Comparison of ENCODE assay signal across 1 cellular context in the genomic region with DNA sequence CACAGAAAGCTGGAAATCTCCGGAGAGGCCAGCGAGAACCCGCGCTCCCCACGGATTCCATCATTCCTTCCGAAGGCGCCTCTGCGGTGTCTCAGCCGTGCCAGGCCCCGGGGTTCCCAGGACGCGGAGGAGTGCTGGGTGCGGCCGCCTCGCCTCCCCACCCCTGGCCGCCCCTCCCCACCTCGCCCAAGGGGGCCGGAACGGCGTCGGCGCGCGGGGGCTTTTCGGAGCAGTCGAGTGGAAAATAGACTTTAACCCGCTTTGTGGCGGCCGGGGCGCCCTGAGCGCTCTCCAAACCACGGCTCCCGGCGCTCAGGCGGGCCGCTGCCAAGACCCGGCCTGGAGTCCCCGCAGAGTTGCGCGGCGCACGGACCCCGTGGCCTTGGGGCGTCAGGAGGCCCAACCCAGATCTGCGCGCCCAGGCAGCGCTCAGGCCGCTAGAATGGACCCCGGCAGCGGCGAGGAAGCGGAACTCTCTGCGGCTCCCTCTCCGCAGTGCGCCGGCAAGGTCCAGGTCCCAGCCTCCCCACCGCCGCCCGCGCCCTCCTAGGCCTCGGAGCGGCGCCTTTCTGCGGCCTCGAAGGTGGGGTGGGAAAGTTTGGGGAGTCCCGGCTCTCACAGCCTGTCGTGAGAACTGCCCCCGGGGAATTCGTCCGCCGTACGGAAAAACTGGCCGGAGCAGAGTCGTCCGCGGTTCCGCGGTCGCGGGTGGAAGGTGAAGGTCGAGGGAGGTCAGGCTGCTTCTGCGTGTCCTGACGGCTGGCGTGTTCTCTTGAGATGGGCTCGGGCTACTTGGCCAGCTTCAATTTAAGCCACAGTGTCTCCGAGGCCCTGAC.
TF ChIP-seq lines count a peak whose summit lies in the region.

No MANE protein-coding gene starts in this region.

TF ChIP-seq in WTC11, 78 proteins besides CTCF, POLR2A, EP300 and RAD21 (continued from another document):
- TF ChIP-seq, protein P1, sequence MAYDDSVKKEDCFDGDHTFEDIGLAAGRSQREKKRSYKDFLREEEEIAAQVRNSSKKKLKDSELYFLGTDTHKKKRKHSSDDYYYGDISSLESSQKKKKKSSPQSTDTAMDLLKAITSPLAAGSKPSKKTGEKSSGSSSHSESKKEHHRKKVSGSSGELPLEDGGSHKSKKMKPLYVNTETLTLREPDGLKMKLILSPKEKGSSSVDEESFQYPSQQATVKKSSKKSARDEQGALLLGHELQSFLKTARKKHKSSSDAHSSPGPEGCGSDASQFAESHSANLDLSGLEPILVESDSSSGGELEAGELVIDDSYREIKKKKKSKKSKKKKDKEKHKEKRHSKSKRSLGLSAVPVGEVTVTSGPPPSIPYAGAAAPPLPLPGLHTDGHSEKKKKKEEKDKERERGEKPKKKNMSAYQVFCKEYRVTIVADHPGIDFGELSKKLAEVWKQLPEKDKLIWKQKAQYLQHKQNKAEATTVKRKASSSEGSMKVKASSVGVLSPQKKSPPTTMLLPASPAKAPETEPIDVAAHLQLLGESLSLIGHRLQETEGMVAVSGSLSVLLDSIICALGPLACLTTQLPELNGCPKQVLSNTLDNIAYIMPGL (CRISPR knock-in tag; IDR thresholded peaks at IDR 0.05) = peak; percentile 15; the same call in 1 of the 2 replicates
- TF ChIP-seq, protein P2, sequence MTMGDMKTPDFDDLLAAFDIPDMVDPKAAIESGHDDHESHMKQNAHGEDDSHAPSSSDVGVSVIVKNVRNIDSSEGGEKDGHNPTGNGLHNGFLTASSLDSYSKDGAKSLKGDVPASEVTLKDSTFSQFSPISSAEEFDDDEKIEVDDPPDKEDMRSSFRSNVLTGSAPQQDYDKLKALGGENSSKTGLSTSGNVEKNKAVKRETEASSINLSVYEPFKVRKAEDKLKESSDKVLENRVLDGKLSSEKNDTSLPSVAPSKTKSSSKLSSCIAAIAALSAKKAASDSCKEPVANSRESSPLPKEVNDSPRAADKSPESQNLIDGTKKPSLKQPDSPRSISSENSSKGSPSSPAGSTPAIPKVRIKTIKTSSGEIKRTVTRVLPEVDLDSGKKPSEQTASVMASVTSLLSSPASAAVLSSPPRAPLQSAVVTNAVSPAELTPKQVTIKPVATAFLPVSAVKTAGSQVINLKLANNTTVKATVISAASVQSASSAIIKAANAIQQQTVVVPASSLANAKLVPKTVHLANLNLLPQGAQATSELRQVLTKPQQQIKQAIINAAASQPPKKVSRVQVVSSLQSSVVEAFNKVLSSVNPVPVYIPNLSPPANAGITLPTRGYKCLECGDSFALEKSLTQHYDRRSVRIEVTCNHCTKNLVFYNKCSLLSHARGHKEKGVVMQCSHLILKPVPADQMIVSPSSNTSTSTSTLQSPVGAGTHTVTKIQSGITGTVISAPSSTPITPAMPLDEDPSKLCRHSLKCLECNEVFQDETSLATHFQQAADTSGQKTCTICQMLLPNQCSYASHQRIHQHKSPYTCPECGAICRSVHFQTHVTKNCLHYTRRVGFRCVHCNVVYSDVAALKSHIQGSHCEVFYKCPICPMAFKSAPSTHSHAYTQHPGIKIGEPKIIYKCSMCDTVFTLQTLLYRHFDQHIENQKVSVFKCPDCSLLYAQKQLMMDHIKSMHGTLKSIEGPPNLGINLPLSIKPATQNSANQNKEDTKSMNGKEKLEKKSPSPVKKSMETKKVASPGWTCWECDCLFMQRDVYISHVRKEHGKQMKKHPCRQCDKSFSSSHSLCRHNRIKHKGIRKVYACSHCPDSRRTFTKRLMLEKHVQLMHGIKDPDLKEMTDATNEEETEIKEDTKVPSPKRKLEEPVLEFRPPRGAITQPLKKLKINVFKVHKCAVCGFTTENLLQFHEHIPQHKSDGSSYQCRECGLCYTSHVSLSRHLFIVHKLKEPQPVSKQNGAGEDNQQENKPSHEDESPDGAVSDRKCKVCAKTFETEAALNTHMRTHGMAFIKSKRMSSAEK (CRISPR knock-in tag; IDR thresholded peaks at IDR 0.05; ENCODE audit: borderline replicate concordance) = no peak
- TF ChIP-seq RORB (CRISPR knock-in tag; IDR thresholded peaks at IDR 0.05) = no peak
- no peak for TF ChIP-seq ATF1 (CRISPR knock-in tag; IDR thresholded peaks at IDR 0.05)
- TF ChIP-seq TP53 (CRISPR knock-in tag; IDR thresholded peaks at IDR 0.05) = no peak
- TF ChIP-seq ZBTB21 (CRISPR knock-in tag; IDR thresholded peaks at IDR 0.05; ENCODE audit: borderline replicate concordance) = no peak
- TF ChIP-seq, protein P3, sequence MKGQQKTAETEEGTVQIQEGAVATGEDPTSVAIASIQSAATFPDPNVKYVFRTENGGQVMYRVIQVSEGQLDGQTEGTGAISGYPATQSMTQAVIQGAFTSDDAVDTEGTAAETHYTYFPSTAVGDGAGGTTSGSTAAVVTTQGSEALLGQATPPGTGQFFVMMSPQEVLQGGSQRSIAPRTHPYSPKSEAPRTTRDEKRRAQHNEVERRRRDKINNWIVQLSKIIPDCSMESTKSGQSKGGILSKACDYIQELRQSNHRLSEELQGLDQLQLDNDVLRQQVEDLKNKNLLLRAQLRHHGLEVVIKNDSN (CRISPR knock-in tag; IDR thresholded peaks at IDR 0.05) = peak; percentile 50; the same call in 1 of the 2 replicates
- peak; percentile 50 for TF ChIP-seq GABPB1 (CRISPR knock-in tag; IDR thresholded peaks at IDR 0.05)
- no peak for TF ChIP-seq GRHL2 (CRISPR knock-in tag; IDR thresholded peaks at IDR 0.05; ENCODE audit: insufficient replicate concordance, severe bottlenecking)
- TF ChIP-seq, protein P4, sequence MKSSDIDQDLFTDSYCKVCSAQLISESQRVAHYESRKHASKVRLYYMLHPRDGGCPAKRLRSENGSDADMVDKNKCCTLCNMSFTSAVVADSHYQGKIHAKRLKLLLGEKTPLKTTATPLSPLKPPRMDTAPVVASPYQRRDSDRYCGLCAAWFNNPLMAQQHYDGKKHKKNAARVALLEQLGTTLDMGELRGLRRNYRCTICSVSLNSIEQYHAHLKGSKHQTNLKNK (CRISPR knock-in tag; IDR thresholded peaks at IDR 0.05) = no peak
- TF ChIP-seq CBFB (CRISPR knock-in tag; IDR thresholded peaks at IDR 0.05; ENCODE audit: low read depth) = no peak
- no peak for TF ChIP-seq NFATC4 (CRISPR knock-in tag; IDR thresholded peaks at IDR 0.05)
- TF ChIP-seq, protein P5, sequence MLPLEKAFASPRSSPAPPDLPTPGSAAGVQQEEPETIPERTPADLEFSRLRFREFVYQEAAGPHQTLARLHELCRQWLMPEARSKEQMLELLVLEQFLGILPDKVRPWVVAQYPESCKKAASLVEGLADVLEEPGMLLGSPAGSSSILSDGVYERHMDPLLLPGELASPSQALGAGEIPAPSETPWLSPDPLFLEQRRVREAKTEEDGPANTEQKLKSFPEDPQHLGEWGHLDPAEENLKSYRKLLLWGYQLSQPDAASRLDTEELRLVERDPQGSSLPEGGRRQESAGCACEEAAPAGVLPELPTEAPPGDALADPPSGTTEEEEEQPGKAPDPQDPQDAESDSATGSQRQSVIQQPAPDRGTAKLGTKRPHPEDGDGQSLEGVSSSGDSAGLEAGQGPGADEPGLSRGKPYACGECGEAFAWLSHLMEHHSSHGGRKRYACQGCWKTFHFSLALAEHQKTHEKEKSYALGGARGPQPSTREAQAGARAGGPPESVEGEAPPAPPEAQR (CRISPR knock-in tag; IDR thresholded peaks at IDR 0.05) = no peak
- TF ChIP-seq, protein P6, sequence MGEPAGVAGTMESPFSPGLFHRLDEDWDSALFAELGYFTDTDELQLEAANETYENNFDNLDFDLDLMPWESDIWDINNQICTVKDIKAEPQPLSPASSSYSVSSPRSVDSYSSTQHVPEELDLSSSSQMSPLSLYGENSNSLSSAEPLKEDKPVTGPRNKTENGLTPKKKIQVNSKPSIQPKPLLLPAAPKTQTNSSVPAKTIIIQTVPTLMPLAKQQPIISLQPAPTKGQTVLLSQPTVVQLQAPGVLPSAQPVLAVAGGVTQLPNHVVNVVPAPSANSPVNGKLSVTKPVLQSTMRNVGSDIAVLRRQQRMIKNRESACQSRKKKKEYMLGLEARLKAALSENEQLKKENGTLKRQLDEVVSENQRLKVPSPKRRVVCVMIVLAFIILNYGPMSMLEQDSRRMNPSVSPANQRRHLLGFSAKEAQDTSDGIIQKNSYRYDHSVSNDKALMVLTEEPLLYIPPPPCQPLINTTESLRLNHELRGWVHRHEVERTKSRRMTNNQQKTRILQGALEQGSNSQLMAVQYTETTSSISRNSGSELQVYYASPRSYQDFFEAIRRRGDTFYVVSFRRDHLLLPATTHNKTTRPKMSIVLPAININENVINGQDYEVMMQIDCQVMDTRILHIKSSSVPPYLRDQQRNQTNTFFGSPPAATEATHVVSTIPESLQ (CRISPR knock-in tag; IDR thresholded peaks at IDR 0.05) = no peak
- TF ChIP-seq NR1H2 (CRISPR knock-in tag; IDR thresholded peaks at IDR 0.05) = no peak
- TF ChIP-seq MXD4 (CRISPR knock-in tag; IDR thresholded peaks at IDR 0.05; ENCODE audit: borderline replicate concordance) = no peak
- peak; percentile 29; the same call in 1 of the 2 replicates for TF ChIP-seq FOXP1 (CRISPR knock-in tag; IDR thresholded peaks at IDR 0.05; ENCODE audit: borderline replicate concordance)
- TF ChIP-seq SP1 (CRISPR knock-in tag; conservative IDR thresholded peaks at IDR 0.05) = peak; percentile 81
- TF ChIP-seq, protein P7, sequence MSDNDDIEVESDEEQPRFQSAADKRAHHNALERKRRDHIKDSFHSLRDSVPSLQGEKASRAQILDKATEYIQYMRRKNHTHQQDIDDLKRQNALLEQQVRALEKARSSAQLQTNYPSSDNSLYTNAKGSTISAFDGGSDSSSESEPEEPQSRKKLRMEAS (CRISPR knock-in tag; IDR thresholded peaks at IDR 0.05) = peak; percentile 61; the same call in 1 of the 2 replicates
- TF ChIP-seq, protein P8, sequence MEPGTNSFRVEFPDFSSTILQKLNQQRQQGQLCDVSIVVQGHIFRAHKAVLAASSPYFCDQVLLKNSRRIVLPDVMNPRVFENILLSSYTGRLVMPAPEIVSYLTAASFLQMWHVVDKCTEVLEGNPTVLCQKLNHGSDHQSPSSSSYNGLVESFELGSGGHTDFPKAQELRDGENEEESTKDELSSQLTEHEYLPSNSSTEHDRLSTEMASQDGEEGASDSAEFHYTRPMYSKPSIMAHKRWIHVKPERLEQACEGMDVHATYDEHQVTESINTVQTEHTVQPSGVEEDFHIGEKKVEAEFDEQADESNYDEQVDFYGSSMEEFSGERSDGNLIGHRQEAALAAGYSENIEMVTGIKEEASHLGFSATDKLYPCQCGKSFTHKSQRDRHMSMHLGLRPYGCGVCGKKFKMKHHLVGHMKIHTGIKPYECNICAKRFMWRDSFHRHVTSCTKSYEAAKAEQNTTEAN (CRISPR knock-in tag; IDR thresholded peaks at IDR 0.05) = 0 out of 2 replicates have a peak, but pooled peaks have one; percentile 15
- TF ChIP-seq, protein P9, sequence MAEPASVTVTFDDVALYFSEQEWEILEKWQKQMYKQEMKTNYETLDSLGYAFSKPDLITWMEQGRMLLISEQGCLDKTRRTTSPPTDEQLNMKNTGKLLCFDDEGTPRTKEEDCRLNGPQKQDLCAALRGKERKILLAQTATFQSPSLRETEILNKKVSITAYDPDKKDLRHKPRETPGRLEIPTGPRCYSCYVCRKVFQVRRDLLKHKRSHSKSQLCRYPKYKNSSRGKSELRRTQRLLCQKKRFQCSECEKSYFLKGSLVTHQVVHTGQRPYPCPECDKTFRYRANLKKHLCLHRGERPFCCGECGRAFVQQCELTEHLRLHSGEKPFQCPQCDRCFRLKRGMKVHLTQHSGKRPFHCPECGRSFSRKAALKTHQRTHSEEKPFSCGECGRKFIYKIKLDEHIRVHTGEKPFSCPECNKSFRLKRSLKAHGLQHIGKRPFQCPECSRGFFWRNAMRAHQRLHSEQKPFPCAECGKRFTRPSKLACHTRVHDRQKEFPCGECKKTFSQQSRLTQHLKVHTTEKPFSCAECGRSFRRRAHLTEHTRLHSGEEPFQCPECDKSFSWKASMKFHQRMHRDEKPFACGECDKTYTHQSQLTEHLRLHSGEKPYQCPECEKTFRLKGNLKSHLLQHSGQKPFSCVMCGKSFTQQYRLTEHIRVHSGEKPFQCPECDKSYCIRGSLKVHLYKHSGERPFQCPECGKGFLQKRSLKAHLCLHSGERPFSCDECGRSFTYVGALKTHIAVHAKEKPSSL (CRISPR knock-in tag; conservative IDR thresholded peaks at IDR 0.05) = no peak
- TF ChIP-seq, protein P10, sequence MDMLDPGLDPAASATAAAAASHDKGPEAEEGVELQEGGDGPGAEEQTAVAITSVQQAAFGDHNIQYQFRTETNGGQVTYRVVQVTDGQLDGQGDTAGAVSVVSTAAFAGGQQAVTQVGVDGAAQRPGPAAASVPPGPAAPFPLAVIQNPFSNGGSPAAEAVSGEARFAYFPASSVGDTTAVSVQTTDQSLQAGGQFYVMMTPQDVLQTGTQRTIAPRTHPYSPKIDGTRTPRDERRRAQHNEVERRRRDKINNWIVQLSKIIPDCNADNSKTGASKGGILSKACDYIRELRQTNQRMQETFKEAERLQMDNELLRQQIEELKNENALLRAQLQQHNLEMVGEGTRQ (CRISPR knock-in tag; IDR thresholded peaks at IDR 0.05) = peak; percentile 19; the same call in 1 of the 2 replicates
- no peak for TF ChIP-seq ZNF263 (CRISPR knock-in tag; IDR thresholded peaks at IDR 0.05; ENCODE audit: low read depth)
- TF ChIP-seq, protein P11, sequence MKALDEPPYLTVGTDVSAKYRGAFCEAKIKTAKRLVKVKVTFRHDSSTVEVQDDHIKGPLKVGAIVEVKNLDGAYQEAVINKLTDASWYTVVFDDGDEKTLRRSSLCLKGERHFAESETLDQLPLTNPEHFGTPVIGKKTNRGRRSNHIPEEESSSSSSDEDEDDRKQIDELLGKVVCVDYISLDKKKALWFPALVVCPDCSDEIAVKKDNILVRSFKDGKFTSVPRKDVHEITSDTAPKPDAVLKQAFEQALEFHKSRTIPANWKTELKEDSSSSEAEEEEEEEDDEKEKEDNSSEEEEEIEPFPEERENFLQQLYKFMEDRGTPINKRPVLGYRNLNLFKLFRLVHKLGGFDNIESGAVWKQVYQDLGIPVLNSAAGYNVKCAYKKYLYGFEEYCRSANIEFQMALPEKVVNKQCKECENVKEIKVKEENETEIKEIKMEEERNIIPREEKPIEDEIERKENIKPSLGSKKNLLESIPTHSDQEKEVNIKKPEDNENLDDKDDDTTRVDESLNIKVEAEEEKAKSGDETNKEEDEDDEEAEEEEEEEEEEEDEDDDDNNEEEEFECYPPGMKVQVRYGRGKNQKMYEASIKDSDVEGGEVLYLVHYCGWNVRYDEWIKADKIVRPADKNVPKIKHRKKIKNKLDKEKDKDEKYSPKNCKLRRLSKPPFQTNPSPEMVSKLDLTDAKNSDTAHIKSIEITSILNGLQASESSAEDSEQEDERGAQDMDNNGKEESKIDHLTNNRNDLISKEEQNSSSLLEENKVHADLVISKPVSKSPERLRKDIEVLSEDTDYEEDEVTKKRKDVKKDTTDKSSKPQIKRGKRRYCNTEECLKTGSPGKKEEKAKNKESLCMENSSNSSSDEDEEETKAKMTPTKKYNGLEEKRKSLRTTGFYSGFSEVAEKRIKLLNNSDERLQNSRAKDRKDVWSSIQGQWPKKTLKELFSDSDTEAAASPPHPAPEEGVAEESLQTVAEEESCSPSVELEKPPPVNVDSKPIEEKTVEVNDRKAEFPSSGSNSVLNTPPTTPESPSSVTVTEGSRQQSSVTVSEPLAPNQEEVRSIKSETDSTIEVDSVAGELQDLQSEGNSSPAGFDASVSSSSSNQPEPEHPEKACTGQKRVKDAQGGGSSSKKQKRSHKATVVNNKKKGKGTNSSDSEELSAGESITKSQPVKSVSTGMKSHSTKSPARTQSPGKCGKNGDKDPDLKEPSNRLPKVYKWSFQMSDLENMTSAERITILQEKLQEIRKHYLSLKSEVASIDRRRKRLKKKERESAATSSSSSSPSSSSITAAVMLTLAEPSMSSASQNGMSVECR (CRISPR knock-in tag; IDR thresholded peaks at IDR 0.05; ENCODE audit: borderline replicate concordance) = 0 out of 2 replicates have a peak, but pooled peaks have one; percentile 71
- peak; percentile 26; the same call in 1 of the 2 replicates for TF ChIP-seq TEAD1 (CRISPR knock-in tag; IDR thresholded peaks at IDR 0.05)
- TF ChIP-seq ZNF232 (CRISPR knock-in tag; IDR thresholded peaks at IDR 0.05) = no peak
- no peak for TF ChIP-seq TCF7 (CRISPR knock-in tag; IDR thresholded peaks at IDR 0.05; ENCODE audit: low read depth)
